In genomic region chr18:54151376-54151775, GRCh38 we compare ENCODE assay signal across 17 cellular contexts.
DNase-seq lines count a peak whose midpoint lies in the region; ATAC-seq and TF ChIP-seq lines count a peak whose summit lies in the region.
"Had no signal": no experiment of that assay in that cellular context is flagged by ENCODE, and none has a peak within 500 bp of the region (broad histone marks: within the 10 kb centered on the region; RNA-seq: fewer than 3 reads in every experiment).

No MANE protein-coding gene starts in this region.

- TF ChIP-seq CTCF in natural killer cell (IDR thresholded peaks at IDR 0.05) (no peak), foreskin keratinocyte (conservative IDR thresholded peaks at IDR 0.05) (no peak)

- H3K4me3 Mint-ChIP-seq in natural killer cell treated with Interleukin-12 subunit alpha and Interleukin-12 subunit beta and Interleukin-15 and Interleukin-18, amount 100 ng/mL, for 72 hours, result no peak overlapping the region
- H3K4me3 Mint-ChIP-seq in natural killer cell (no peak overlapping the region), T-helper 17 cell (no peak overlapping the region)
- H3K4me3 Mint-ChIP-seq in stimulated activated memory B cell treated with anti-CD40 and anti-IgM and Interleukin-4, amounts not matched to agents 10 μg/mL and 1 μg/mL and 100 μg/mL, for 72 hours, result no peak overlapping the region

- H3K27ac ChIP-seq in foreskin keratinocyte, result peak overlapping the region; percentile 81

- no peaks in the 10 kb centered on the region for H3K27me3 ChIP-seq in foreskin keratinocyte
- H3K27me3 ChIP-seq: BLaER1 treated with 17β-estradiol and CSF1 and Interleukin-3, amounts not matched to agents 10 nM and 100 nM; MG63 had no signal

- intact Hi-C loops in natural killer cell (cut with micrococcal nuclease), result no loop called here

- peaks cover 33% of the 10 kb centered on the region for H3K36me3 Mint-ChIP-seq in natural killer cell treated with Interleukin-12 subunit alpha and Interleukin-12 subunit beta and Interleukin-15 and Interleukin-18, amount 100 ng/mL, for 72 hours
- H3K36me3 Mint-ChIP-seq in natural killer cell (peaks cover 11% of the 10 kb centered on the region), T-helper 17 cell (ENCODE audit: low read depth) (peaks cover 5% of the 10 kb centered on the region)
- H3K36me3 Mint-ChIP-seq in stimulated activated memory B cell treated with anti-CD40 and anti-IgM and Interleukin-4, amounts not matched to agents 10 μg/mL and 1 μg/mL and 100 μg/mL, for 72 hours, result peaks cover 35% of the 10 kb centered on the region

- H3K4me1 Mint-ChIP-seq in natural killer cell treated with Interleukin-12 subunit alpha and Interleukin-12 subunit beta and Interleukin-15 and Interleukin-18, amount 100 ng/mL, for 72 hours (ENCODE audit: low read depth in 2 of 2), result peaks cover 53 to 54% of the 10 kb centered on the region in 2 donors
- H3K4me1 Mint-ChIP-seq in natural killer cell, result peaks cover 6 to 16% of the 10 kb centered on the region in 2 donors
- peaks cover 15% of the 10 kb centered on the region for H3K4me1 Mint-ChIP-seq in T-helper 17 cell
- peaks cover 26% of the 10 kb centered on the region for H3K4me1 Mint-ChIP-seq in stimulated activated memory B cell treated with anti-CD40 and anti-IgM and Interleukin-4, amounts not matched to agents 10 μg/mL and 1 μg/mL and 100 μg/mL, for 72 hours

- H3K9me3 Mint-ChIP-seq in natural killer cell treated with Interleukin-12 subunit alpha and Interleukin-12 subunit beta and Interleukin-15 and Interleukin-18, amount 100 ng/mL, for 72 hours, result no peaks in the 10 kb centered on the region
- no peaks in the 10 kb centered on the region for H3K9me3 Mint-ChIP-seq in natural killer cell
- no peaks in the 10 kb centered on the region for H3K9me3 Mint-ChIP-seq in stimulated activated memory B cell treated with anti-CD40 and anti-IgM and Interleukin-4, amounts not matched to agents 10 μg/mL and 1 μg/mL and 100 μg/mL, for 72 hours

- H3K9me3 ChIP-seq in T-helper 17 cell (ENCODE audit: control insufficient read depth, low read length, poor library complexity, severe bottlenecking), result no peaks in the 10 kb centered on the region
- H3K9me3 ChIP-seq: BLaER1 treated with 17β-estradiol and CSF1 and Interleukin-3, amounts not matched to agents 10 nM and 100 nM; MG63 had no signal

- H3K27ac Mint-ChIP-seq in natural killer cell treated with Interleukin-12 subunit alpha and Interleukin-12 subunit beta and Interleukin-15 and Interleukin-18, amount 100 ng/mL, for 72 hours, result peak overlapping the region; percentile 99
- H3K27ac Mint-ChIP-seq in natural killer cell (no peak overlapping the region), T-helper 17 cell (peak overlapping the region; percentile 48)
- no peak overlapping the region for H3K27ac Mint-ChIP-seq in stimulated activated memory B cell treated with anti-CD40 and anti-IgM and Interleukin-4, amounts not matched to agents 10 μg/mL and 1 μg/mL and 100 μg/mL, for 72 hours

- H3K27me3 Mint-ChIP-seq in natural killer cell treated with Interleukin-12 subunit alpha and Interleukin-12 subunit beta and Interleukin-15 and Interleukin-18, amount 100 ng/mL, for 72 hours, result no peaks in the 10 kb centered on the region
- no peaks in the 10 kb centered on the region for H3K27me3 Mint-ChIP-seq in natural killer cell (ENCODE audit: low read depth in 2 of 2)
- no peaks in the 10 kb centered on the region for H3K27me3 Mint-ChIP-seq in T-helper 17 cell
- H3K27me3 Mint-ChIP-seq in stimulated activated memory B cell treated with anti-CD40 and anti-IgM and Interleukin-4, amounts not matched to agents 10 μg/mL and 1 μg/mL and 100 μg/mL, for 72 hours, result no peaks in the 10 kb centered on the region

- no peak for ATAC-seq in natural killer cell treated with Interleukin-12 subunit alpha and Interleukin-12 subunit beta and Interleukin-15 and Interleukin-18, amount 100 ng/mL, for 72 hours
- ATAC-seq in natural killer cell (no peak), T-helper 17 cell (no peak), foreskin keratinocyte (no peak)
- ATAC-seq in stimulated activated memory B cell treated with anti-CD40 and anti-IgM and Interleukin-4, amounts not matched to agents 10 μg/mL and 1 μg/mL and 100 μg/mL, for 72 hours, result no peak

- no peak for DNase-seq in natural killer cell treated with Interleukin-12 subunit alpha and Interleukin-12 subunit beta and Interleukin-15 and Interleukin-18, amount 100 ng/mL, for 72 hours (ENCODE audit: low spot score)
- DNase-seq in natural killer cell (no peak), T-helper 17 cell (no peak), foreskin keratinocyte (no peak), NCI-H187 (lab: John Stamatoyannopoulos, UW) (no peak), mucosa of gallbladder (ENCODE audit: low spot score) (no peak)
- DNase-seq: DMS 273 treated with DMSO at 0.1 percent for 48 hours, EL, H7, KBM-7, MG63, NCI-H1092 treated with DMSO at 0.1 percent for 48 hours, NCI-H1694 treated with DMSO at 0.1 percent for 48 hours, NCI-H774, SHP77 treated with DMSO at 0.1 percent for 48 hours had no signal

- peaks cover 43% of the 10 kb centered on the region for H3K4me1 ChIP-seq in foreskin keratinocyte

Comparison
In these comparisons a context has a peak if more than half of its experiments do, and no peak if none do; other contexts are left out.
1. H3K27ac Mint-ChIP-seq: peak in natural killer cell treated with Interleukin-12 subunit alpha and Interleukin-12 subunit beta and Interleukin-15 and Interleukin-18, amount 100 ng/mL, for 72 hours (2 of 2) and T-helper 17 cell (single experiment); none in natural killer cell (0 of 2) and stimulated activated memory B cell treated with anti-CD40 and anti-IgM and Interleukin-4, amounts not matched to agents 10 μg/mL and 1 μg/mL and 100 μg/mL, for 72 hours (single experiment).